In genomic region chr20:35664544-35665206, GRCh38 we compare ENCODE assay signal across 8 cellular contexts. TPM values are rescaled to one million over a fixed set of nuclear protein-coding genes. Genes with fewer than 3 reads are reported as not detected.
DNase-seq lines count a peak whose midpoint lies in the region; ATAC-seq, FAIRE-seq and TF ChIP-seq lines count a peak whose summit lies in the region.

TSS of gene CPNE1 (minus strand) at chr20:35664900. CDS start at chr20:35632923, 31,977 bp downstream.
A gene with protein sequence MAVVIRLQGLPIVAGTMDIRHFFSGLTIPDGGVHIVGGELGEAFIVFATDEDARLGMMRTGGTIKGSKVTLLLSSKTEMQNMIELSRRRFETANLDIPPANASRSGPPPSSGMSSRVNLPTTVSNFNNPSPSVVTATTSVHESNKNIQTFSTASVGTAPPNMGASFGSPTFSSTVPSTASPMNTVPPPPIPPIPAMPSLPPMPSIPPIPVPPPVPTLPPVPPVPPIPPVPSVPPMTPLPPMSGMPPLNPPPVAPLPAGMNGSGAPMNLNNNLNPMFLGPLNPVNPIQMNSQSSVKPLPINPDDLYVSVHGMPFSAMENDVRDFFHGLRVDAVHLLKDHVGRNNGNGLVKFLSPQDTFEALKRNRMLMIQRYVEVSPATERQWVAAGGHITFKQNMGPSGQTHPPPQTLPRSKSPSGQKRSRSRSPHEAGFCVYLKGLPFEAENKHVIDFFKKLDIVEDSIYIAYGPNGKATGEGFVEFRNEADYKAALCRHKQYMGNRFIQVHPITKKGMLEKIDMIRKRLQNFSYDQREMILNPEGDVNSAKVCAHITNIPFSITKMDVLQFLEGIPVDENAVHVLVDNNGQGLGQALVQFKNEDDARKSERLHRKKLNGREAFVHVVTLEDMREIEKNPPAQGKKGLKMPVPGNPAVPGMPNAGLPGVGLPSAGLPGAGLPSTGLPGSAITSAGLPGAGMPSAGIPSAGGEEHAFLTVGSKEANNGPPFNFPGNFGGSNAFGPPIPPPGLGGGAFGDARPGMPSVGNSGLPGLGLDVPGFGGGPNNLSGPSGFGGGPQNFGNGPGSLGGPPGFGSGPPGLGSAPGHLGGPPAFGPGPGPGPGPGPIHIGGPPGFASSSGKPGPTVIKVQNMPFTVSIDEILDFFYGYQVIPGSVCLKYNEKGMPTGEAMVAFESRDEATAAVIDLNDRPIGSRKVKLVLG (minus strand): TSS chr20:35664900. CDS start chr20:35655322, 9,578 bp downstream.

- H3K4me2 ChIP-seq in H1 (ENCODE audit: insufficient read depth in 1 of 2, low read depth in 2 of 2, low read length in 2 of 2) (peak within 1 kb of the TSS; percentile 90 to 93), mesenchymal stem cell (ENCODE audit: low read length, poor library complexity, severe bottlenecking) (peak within 1 kb of the TSS; percentile 97)

- H3K14ac ChIP-seq in H1 (ENCODE audit: insufficient read length) (no peak within 1 kb of the TSS), mesenchymal stem cell (ENCODE audit: low read length in 2 of 2) (peak within 1 kb of the TSS; percentile 51 to 97)

- H3K27me3 ChIP-seq in H1 (replicated peaks in 1 of 4; ENCODE audit: control insufficient read depth in 3 of 4, extremely low read depth in 1 of 4, insufficient read depth in 3 of 4, low read length in 3 of 4) (no peaks in the 10 kb centered on the region), mesenchymal stem cell (ENCODE audit: control insufficient read depth in 1 of 2, insufficient read depth in 1 of 2, low read length in 2 of 2) (no peaks in the 10 kb centered on the region)

- peaks cover 9% of the 10 kb centered on the region for H3K23me2 ChIP-seq in H1 (ENCODE audit: low read depth, low read length)

- H3K79me2 ChIP-seq in H1 (ENCODE audit: control insufficient read depth in 1 of 2, insufficient read depth in 2 of 2, low read length in 2 of 2), result peaks cover 47 to 51% of the 10 kb centered on the region in 2 experiments

- H3K36me3 ChIP-seq in H1 (ENCODE audit: control insufficient read depth in 2 of 4, insufficient read depth in 4 of 4, low read length in 3 of 4) (peaks cover 0 to 7% (median 3%) of the 10 kb centered on the region in 4 experiments; a peak in 4 of 8 replicates), mesenchymal stem cell (ENCODE audit: control insufficient read depth in 1 of 2, insufficient read depth in 2 of 2, low read depth in 1 of 2, low read length in 2 of 2) (peaks cover 14 to 17% of the 10 kb centered on the region in 2 experiments)

- H3K23ac ChIP-seq in H1 (ENCODE audit: insufficient read length), result peak within 1 kb of the TSS; percentile 24
- H3K23ac ChIP-seq in mesenchymal stem cell (ENCODE audit: low read length in 2 of 2), result peak within 1 kb of the TSS; percentile 3 to 97

- peak within 1 kb of the TSS; percentile 97 for H4K91ac ChIP-seq in H1 (replicated peaks; ENCODE audit: insufficient read length, low read length)
- H4K91ac ChIP-seq in mesenchymal stem cell (ENCODE audit: low read length), result peak within 1 kb of the TSS; percentile 40

- CTCF ChIA-PET in H1 (lab: Charles Lee; ENCODE audit: partially characterized antibody), result interaction anchor here (0.9 to 1.5 kb wide), 3 partner anchors 44 to 48 kb away, joined by 3 to 6 read pairs (median 3); no protein-coding TSS in a partner anchor

- peak within 1 kb of the TSS; percentile 92 to 100 (median 98) for H3K4me3 ChIP-seq in H1 (ENCODE audit: extremely low read depth in 1 of 4, insufficient read depth in 2 of 4, low read depth in 3 of 4, low read length in 4 of 4)
- peak within 1 kb of the TSS; percentile 83 to 95 for H3K4me3 ChIP-seq in mesenchymal stem cell (ENCODE audit: insufficient read depth in 1 of 2, low read depth in 1 of 2, low read length in 2 of 2)

- peak within 1 kb of the TSS; percentile 94 to 100 (median 99) for H3K9ac ChIP-seq in H1 (replicated peaks in 1 of 4; ENCODE audit: extremely low read depth in 1 of 4, low read depth in 3 of 4, low read length in 3 of 4)
- peak within 1 kb of the TSS; percentile 98 for H3K9ac ChIP-seq in mesenchymal stem cell (ENCODE audit: low read length)

- H4K8ac ChIP-seq in H1 (ENCODE audit: extremely low read depth, insufficient read depth, low read length) (peak within 1 kb of the TSS; percentile 100), mesenchymal stem cell (ENCODE audit: low read length) (peak within 1 kb of the TSS; percentile 95)

- H2AK5ac ChIP-seq in H1 (ENCODE audit: low read depth, low read length) (peak within 1 kb of the TSS; percentile 92; the same call in 1 of the 2 replicates), mesenchymal stem cell (ENCODE audit: low read length, severe bottlenecking) (peak within 1 kb of the TSS; percentile 38)

- peak within 1 kb of the TSS; percentile 97 for H3K56ac ChIP-seq in H1 (replicated peaks; ENCODE audit: insufficient read length, low read depth, low read length)

- 1% methylated on average over 57 of the region's 57 CpGs; no CpG with 5 or more reads in 1 of the 2 experiments for WGBS in H1 (ENCODE audit: extremely low coverage in 1 of 2, insufficient coverage in 1 of 2, insufficient read length in 1 of 2, insufficient replicate concordance in 2 of 2, low coverage in 1 of 2, low lambda C conversion rate in 2 of 2, missing lambda C conversion rate in 1 of 2), 2 experiments
- 2% methylated on average over 54 of the region's 57 CpGs for WGBS in mesenchymal stem cell

- H2BK5ac ChIP-seq in H1 (ENCODE audit: low read depth, low read length), result peak within 1 kb of the TSS; percentile 96
- peak within 1 kb of the TSS; percentile 36 for H2BK5ac ChIP-seq in mesenchymal stem cell (ENCODE audit: low read depth, low read length, poor library complexity, severe bottlenecking)

- ATAC-seq in GM21360 (IDR thresholded peaks at IDR 0.05; ENCODE audit: unreplicated experiment), result peak; percentile 79

- peak within 1 kb of the TSS; percentile 89; the same call in 1 of the 2 replicates for H2BK12ac ChIP-seq in H1 (ENCODE audit: low read depth, low read length)
- H2BK12ac ChIP-seq in mesenchymal stem cell (ENCODE audit: low read length in 2 of 2), result peak within 1 kb of the TSS in 1 of 2 experiments; percentile 76

- peak within 1 kb of the TSS; percentile 88 for H4K5ac ChIP-seq in H1 (ENCODE audit: insufficient read length, low read depth, low read length)

- POLR2A ChIA-PET in H1 (lab: Charles Lee; ENCODE audit: partially characterized antibody), result interaction anchor here (0.6 to 4.7 kb wide), 37 partner anchors 8 to 847 kb away, joined by 3 to 49 read pairs (median 5); partner anchors contain the start of genes ERGIC3, NFS1, RBM39 and ROMO1

- H3K9me3 ChIP-seq in H1 (ENCODE audit: insufficient read depth in 2 of 2, low read depth in 1 of 2, low read length in 1 of 2), result no peaks in the 10 kb centered on the region
- no peaks in the 10 kb centered on the region for H3K9me3 ChIP-seq in mesenchymal stem cell (ENCODE audit: control insufficient read depth, low read length)

- H3K4ac ChIP-seq in H1 (replicated peaks; ENCODE audit: insufficient read length, low read depth, low read length) (peak within 1 kb of the TSS; percentile 69), mesenchymal stem cell (ENCODE audit: low read depth in 1 of 2, low read length in 2 of 2) (peak within 1 kb of the TSS; percentile 18 to 96)

- TF ChIP-seq CTCF in H1 (IDR thresholded peaks at IDR 0.05; ENCODE audit: control extremely low read depth in 1 of 3, insufficient read depth in 1 of 3, low read depth in 1 of 3, low read length in 3 of 3), result no peak

- peaks cover 35 to 40% of the 10 kb centered on the region in 2 experiments for H4K20me1 ChIP-seq in H1 (replicated peaks in 1 of 2; ENCODE audit: control insufficient read depth in 1 of 2, insufficient read depth in 2 of 2, low read length in 2 of 2)

- FAIRE-seq in H1 (lab: Jason Lieb, UNC), result no peak

- H2AFZ ChIP-seq in H1 (ENCODE audit: low read length), result no peak within 1 kb of the TSS; the same call in 1 of the 2 replicates
- H2AFZ ChIP-seq in mesenchymal stem cell (ENCODE audit: low read depth, low read length), result peak within 1 kb of the TSS; percentile 66

- peak; percentile 95 for DNase-seq in COLO668 (lab: John Stamatoyannopoulos, UW; ENCODE audit: unreplicated experiment)
- peak in 75 of 76 experiments; percentile 33 to 93 (median 82) for DNase-seq in HUDEP-2 (lab: John Stamatoyannopoulos, UW; ENCODE audit: unreplicated experiment in 76 of 76)
- peak; percentile 94 for DNase-seq in NOMO-1 treated with dmso at 0.1 percent for 144 hours (lab: John Stamatoyannopoulos, UW; ENCODE audit: unreplicated experiment)
- DNase-seq in activated CD8-positive, alpha-beta memory T cell treated with anti-CD3 and anti-CD28 coated beads for 48 hours (ENCODE audit: low read depth in 2 of 3, low spot score in 2 of 3), result peak; percentile 88 to 90 (median 88)
- peak; percentile 84 to 95 for DNase-seq in H1 (ENCODE audit: low read depth in 1 of 2, low spot score in 2 of 2)
- DNase-seq in mesenchymal stem cell, result peak; percentile 94
- DNase-seq in stimulated activated CD8-positive, alpha-beta memory T cell treated with anti-CD3 and anti-CD28 coated beads, Interleukin-12 subunit alpha, Interleukin-12 subunit beta, amount 100 ng/mL, for 24 hours (ENCODE audit: extremely low read depth), result peak; percentile 75

- H2BK20ac ChIP-seq in H1 (ENCODE audit: low read length), result no peak within 1 kb of the TSS

- no peaks in the 10 kb centered on the region for H3K79me1 ChIP-seq in H1 (ENCODE audit: low read depth, low read length)
- peaks cover 1% of the 10 kb centered on the region for H3K79me1 ChIP-seq in mesenchymal stem cell (replicated peaks; ENCODE audit: low read length, poor library complexity, severe bottlenecking)

- H2BK120ac ChIP-seq in H1 (replicated peaks; ENCODE audit: low read depth, low read length) (peak within 1 kb of the TSS; percentile 76), mesenchymal stem cell (ENCODE audit: low read depth, low read length) (peak within 1 kb of the TSS; percentile 21)

- H2BK15ac ChIP-seq in H1 (ENCODE audit: low read length) (no peak within 1 kb of the TSS), mesenchymal stem cell (ENCODE audit: low read depth, poor library complexity, severe bottlenecking) (peak within 1 kb of the TSS; percentile 71)

- TF ChIP-seq RAD21 in H1 (IDR thresholded peaks at IDR 0.05 in 1 of 2, conservative IDR thresholded peaks at IDR 0.05 in 1 of 2; ENCODE audit: low read depth in 2 of 2, low read length in 2 of 2), result no peak

- H3K4me1 ChIP-seq in H1 (replicated peaks in 1 of 4; ENCODE audit: control insufficient read depth in 3 of 4, insufficient read depth in 4 of 4, low read length in 3 of 4), result peaks cover 0 to 7% (median 0%) of the 10 kb centered on the region in 4 experiments; a peak in 3 of 7 replicates
- H3K4me1 ChIP-seq in mesenchymal stem cell (ENCODE audit: control insufficient read depth, insufficient read depth, low read depth, low read length), result peaks cover 3% of the 10 kb centered on the region

- TF ChIP-seq POLR2A in H1 (IDR thresholded peaks at IDR 0.05; ENCODE audit: control extremely low read depth in 1 of 2, low read depth in 2 of 2, low read length in 2 of 2), result peak; percentile 95 to 96

- peak in 1 of 2 experiments; percentile 22; a peak in 1 of 3 replicates for TF ChIP-seq EP300 in H1 (IDR thresholded peaks at IDR 0.05; ENCODE audit: borderline replicate concordance in 1 of 2, low read depth in 2 of 2, low read length in 2 of 2)

- H3K27ac ChIP-seq in H1 (ENCODE audit: low read depth, low read length), result peak within 1 kb of the TSS; percentile 97
- peak within 1 kb of the TSS; percentile 84 for H3K27ac ChIP-seq in mesenchymal stem cell (ENCODE audit: low read length, poor library complexity, severe bottlenecking)

- H3K18ac ChIP-seq in H1 (ENCODE audit: extremely low read depth, low read length), result peak within 1 kb of the TSS; percentile 88
- peak within 1 kb of the TSS; percentile 72 to 100 for H3K18ac ChIP-seq in mesenchymal stem cell (ENCODE audit: low read depth in 1 of 2, low read length in 2 of 2)

RNA-seq across cellular contexts. Expression of gene CPNE1, which starts in this region (rescaled TPM):
- total RNA-seq in H1 (2021; fragmentation: NEBNext Ultra II Directional; extraction: Animal tissue kit (Norgen Biotek cat#: 25700)), result 294 and 299 TPM in 2 replicates
- polyA plus RNA-seq in H1 (2011; rRNA removed), result 346 and 534 TPM in 2 replicates
- polyA plus RNA-seq in H1 (2011; cell fraction: cytosol; rRNA removed), result 309 TPM
- polyA plus RNA-seq in H1 (2011; cell fraction: nucleus; rRNA removed), result 546 TPM
- 262 to 326 TPM (median 314 TPM) in 4 replicates for polyA plus RNA-seq in H1 (2012, experiment 1 of 2)
- 381 TPM for polyA plus RNA-seq in H1 (2012, experiment 2 of 2)
- polyA plus RNA-seq in H1 (2013, experiment 1 of 2), result 128 TPM
- 117 TPM for polyA plus RNA-seq in H1 (2013, experiment 2 of 2)
- polyA minus RNA-seq in H1 (2011; rRNA and poly(A)+ RNA removed), result 209 and 248 TPM in 2 replicates
- polyA minus RNA-seq in H1 (2011; cell fraction: cytosol; rRNA and poly(A)+ RNA removed), result 214 TPM
- 172 TPM for polyA minus RNA-seq in H1 (2011; cell fraction: nucleus; rRNA and poly(A)+ RNA removed)
- polyA plus RNA-seq in mesenchymal stem cell (2013, experiment 1 of 2), result 94.1 TPM
- 94.1 TPM for polyA plus RNA-seq in mesenchymal stem cell (2013, experiment 2 of 2)

RNA-seq across cellular contexts. Expression of the second gene that starts in this region (rescaled TPM):
- total RNA-seq in H1 (2021; fragmentation: NEBNext Ultra II Directional; extraction: Animal tissue kit (Norgen Biotek cat#: 25700)), result 175 and 187 TPM in 2 replicates
- polyA plus RNA-seq in H1 (2011; rRNA removed), result 207 and 214 TPM in 2 replicates
- polyA plus RNA-seq in H1 (2011; cell fraction: cytosol; rRNA removed), result 169 TPM
- 164 TPM for polyA plus RNA-seq in H1 (2011; cell fraction: nucleus; rRNA removed)
- 83.5 to 114 TPM (median 91.9 TPM) in 4 replicates for polyA plus RNA-seq in H1 (2012, experiment 1 of 2)
- 15.4 TPM for polyA plus RNA-seq in H1 (2012, experiment 2 of 2)
- 138 TPM for polyA plus RNA-seq in H1 (2013, experiment 1 of 2)
- polyA plus RNA-seq in H1 (2013, experiment 2 of 2), result 137 TPM
- polyA minus RNA-seq in H1 (2011; rRNA and poly(A)+ RNA removed), result 328 and 406 TPM in 2 replicates
- polyA minus RNA-seq in H1 (2011; cell fraction: cytosol; rRNA and poly(A)+ RNA removed), result 85.5 TPM
- polyA minus RNA-seq in H1 (2011; cell fraction: nucleus; rRNA and poly(A)+ RNA removed), result 157 TPM
- polyA plus RNA-seq in mesenchymal stem cell (2013, experiment 1 of 2), result 68.0 TPM
- polyA plus RNA-seq in mesenchymal stem cell (2013, experiment 2 of 2), result 69.0 TPM

Comparison
In these comparisons a context has a peak if more than half of its experiments do, and no peak if none do; other contexts are left out.
1. Peak in every context shown above with its lines: DNase-seq, ATAC-seq, H3K4me3 ChIP-seq and H3K27ac ChIP-seq.